In genomic region chr9:131545786-131546335, GRCh38 we compare ENCODE assay signal across 2 cellular contexts.
TF ChIP-seq lines count a peak whose summit lies in the region.

No MANE protein-coding gene starts in this region.

TF ChIP-seq in A549, 52 proteins besides CTCF, POLR2A, EP300 and RAD21:
- TF ChIP-seq REST (IDR thresholded peaks at IDR 0.05) (no peak), NFE2L2 (conservative IDR thresholded peaks at IDR 0.05; ENCODE audit: low read length) (no peak), HOXB13 (CRISPR knock-in tag; IDR thresholded peaks at IDR 0.05; ENCODE audit: low read depth) (no peak), EHF (CRISPR knock-in tag; IDR thresholded peaks at IDR 0.05) (no peak), CBX2 (IDR thresholded peaks at IDR 0.05; ENCODE audit: borderline replicate concordance, low read depth) (no peak), MYC (IDR thresholded peaks at IDR 0.05; ENCODE audit: borderline replicate concordance, low read length) (no peak), KDM5A (IDR thresholded peaks at IDR 0.05) (no peak), JUN (IDR thresholded peaks at IDR 0.05) (no peak), ESRRA (IDR thresholded peaks at IDR 0.05; ENCODE audit: borderline replicate concordance, low read length) (no peak), SREBF2 (IDR thresholded peaks at IDR 0.05) (no peak), ZFP36 (IDR thresholded peaks at IDR 0.05; ENCODE audit: borderline replicate concordance, partially characterized antibody) (no peak), NR3C1 (IDR thresholded peaks at IDR 0.05) (no peak), SMC3 (IDR thresholded peaks at IDR 0.05) (no peak), BHLHE40 (IDR thresholded peaks at IDR 0.05; ENCODE audit: low read depth, low read length) (no peak), FOXS1 (CRISPR knock-in tag; IDR thresholded peaks at IDR 0.05) (no peak), ZC3H11A (IDR thresholded peaks at IDR 0.05) (no peak), PBX3 (IDR thresholded peaks at IDR 0.05) (no peak), ATOH8 (CRISPR knock-in tag; IDR thresholded peaks at IDR 0.05; ENCODE audit: low read depth) (no peak)

TF ChIP-seq in GM23338, 12 proteins besides CTCF, POLR2A, EP300 and RAD21 (continued from another document):
- TF ChIP-seq REST (IDR thresholded peaks at IDR 0.05; ENCODE audit: unreplicated experiment) (no peak), POLR2AphosphoS5 (IDR thresholded peaks at IDR 0.05; ENCODE audit: low read depth) (no peak), NANOG (IDR thresholded peaks at IDR 0.05; ENCODE audit: borderline replicate concordance) (no peak), ZNF114 (CRISPR knock-in tag; IDR thresholded peaks at IDR 0.05) (no peak), ZNF331 (CRISPR knock-in tag; IDR thresholded peaks at IDR 0.05; ENCODE audit: low read depth) (no peak), CREB1 (CRISPR knock-in tag; IDR thresholded peaks at IDR 0.05; ENCODE audit: low read depth) (no peak), ZNF462 (CRISPR knock-in tag; IDR thresholded peaks at IDR 0.05) (no peak)
